8 cellular contexts compared by ENCODE assay signal in genomic region chr13:52193572-52194183, GRCh38. TPM values are rescaled to one million over a fixed set of nuclear protein-coding genes. Genes with fewer than 3 reads are reported as not detected.
DNase-seq lines count a peak whose midpoint lies in the region; ATAC-seq and TF ChIP-seq lines count a peak whose summit lies in the region.
"Not testable (repeated sequence)": the region's sequence is repeated elsewhere in the genome, so short reads cannot be mapped to it uniquely, and the experiment has no call there.

No MANE protein-coding gene starts in this region.

- intact Hi-C loops in left lung (cut with DNase I): not testable (repeated sequence)

- peaks cover 19% of the 10 kb centered on the region for H3K4me1 Mint-ChIP-seq in activated naive CD8-positive, alpha-beta T cell treated with anti-CD3 and anti-CD28 coated beads, Interleukin-2, amount 10 ng/mL, durations not matched to agents 7 days and 5 days

- H3K27ac ChIP-seq in epithelial cell of prostate (peak overlapping the region; percentile 79), left lung (peak overlapping the region; percentile 82 to 83)

- ATAC-seq in GM18511 (IDR thresholded peaks at IDR 0.05; ENCODE audit: unreplicated experiment): peak; percentile 22
- ATAC-seq in HG03439 (IDR thresholded peaks at IDR 0.05; ENCODE audit: unreplicated experiment): peak; percentile 28
- not testable (repeated sequence) for ATAC-seq in activated naive CD8-positive, alpha-beta T cell treated with anti-CD3 and anti-CD28 coated beads, Interleukin-2, amount 10 ng/mL, durations not matched to agents 7 days and 5 days (ENCODE audit: low read depth)
- peak; percentile 41 for ATAC-seq in left lung

- not testable (repeated sequence) for TF ChIP-seq CTCF in AG04449 (IDR thresholded peaks at IDR 0.05; ENCODE audit: insufficient read depth, low read length, missing control alignments); left lung (IDR thresholded peaks at IDR 0.05)

- H3K36me3 Mint-ChIP-seq in activated naive CD8-positive, alpha-beta T cell treated with anti-CD3 and anti-CD28 coated beads, Interleukin-2, amount 10 ng/mL, durations not matched to agents 7 days and 5 days: not testable (repeated sequence)

- CTCF ChIA-PET in AG04449 (lab: Yijun Ruan, JAX): not testable (repeated sequence)

- peak overlapping the region; percentile 92 for H3K4me3 ChIP-seq in AG04449 (ENCODE audit: low read depth, low read length)
- H3K4me3 ChIP-seq in left lung: peak overlapping the region; percentile 69 to 79

- peak overlapping the region; percentile 93 for H3K4me3 Mint-ChIP-seq in activated naive CD8-positive, alpha-beta T cell treated with anti-CD3 and anti-CD28 coated beads, Interleukin-2, amount 10 ng/mL, durations not matched to agents 7 days and 5 days

- POLR2A ChIA-PET in AG04449 (lab: Yijun Ruan, JAX): interaction anchor here (0.5 to 1.2 kb wide), 6 partner anchors 30 to 715 kb away, joined by 3 to 6 read pairs (median 3); partner anchors contain the start of gene VPS36
- POLR2A ChIA-PET in activated naive CD8-positive, alpha-beta T cell treated with anti-CD3 and anti-CD28 coated beads, Interleukin-2, amount 10 ng/mL, durations not matched to agents 7 days and 5 days (lab: Charles Lee): interaction anchor here (1.1 to 2.0 kb wide), 4 partner anchors 37 to 257 kb away, joined by 3 to 7 read pairs (median 4); partner anchors contain the start of gene ALG11

- not testable (repeated sequence) for H3K9me3 ChIP-seq in left lung

- H3K27me3 Mint-ChIP-seq in activated naive CD8-positive, alpha-beta T cell treated with anti-CD3 and anti-CD28 coated beads, Interleukin-2, amount 10 ng/mL, durations not matched to agents 7 days and 5 days: not testable (repeated sequence)

- H3K9me3 Mint-ChIP-seq in activated naive CD8-positive, alpha-beta T cell treated with anti-CD3 and anti-CD28 coated beads, Interleukin-2, amount 10 ng/mL, durations not matched to agents 7 days and 5 days: not testable (repeated sequence)

- not testable (repeated sequence) for DNase-seq in AG04449 (ENCODE audit: low read depth, low spot score); activated naive CD8-positive, alpha-beta T cell treated with anti-CD3 and anti-CD28 coated beads, Interleukin-2, amount 10 ng/mL, durations not matched to agents 7 days and 5 days; epithelial cell of prostate (ENCODE audit: low read depth, low spot score); left lung
- DNase-seq in RKO (ENCODE audit: low spot score) (peak; percentile 61), renal cortical epithelial cell (ENCODE audit: low read depth) (peak; percentile 11)

- peak overlapping the region; percentile 96 for H3K27ac Mint-ChIP-seq in activated naive CD8-positive, alpha-beta T cell treated with anti-CD3 and anti-CD28 coated beads, Interleukin-2, amount 10 ng/mL, durations not matched to agents 7 days and 5 days

- peaks cover 0 to 23% of the 10 kb centered on the region in 2 donors for H3K4me1 ChIP-seq in left lung

- not testable (repeated sequence) for H3K27me3 ChIP-seq in left lung

- H3K36me3 ChIP-seq in left lung: not testable (repeated sequence)

RNA-seq across cellular contexts. Expression of gene NEK3, which starts 34.3 kb away (rescaled TPM):
- total RNA-seq in activated naive CD8-positive, alpha-beta T cell treated with anti-CD3 and anti-CD28 coated beads, Interleukin-2, amount 10 ng/mL, durations not matched to agents 7 days and 5 days: 1 to 10 TPM; 2.1 TPM
- total RNA-seq in left lung: 10 to 100 TPM in 1 of 2 donors, 1 to 10 TPM in 1; 9.8 to 11.0 TPM
- 9.6 and 11.9 TPM in 2 replicates for total RNA-seq in renal cortical epithelial cell
